ENCODE assay signal across 1 cellular context in the genomic region with DNA sequence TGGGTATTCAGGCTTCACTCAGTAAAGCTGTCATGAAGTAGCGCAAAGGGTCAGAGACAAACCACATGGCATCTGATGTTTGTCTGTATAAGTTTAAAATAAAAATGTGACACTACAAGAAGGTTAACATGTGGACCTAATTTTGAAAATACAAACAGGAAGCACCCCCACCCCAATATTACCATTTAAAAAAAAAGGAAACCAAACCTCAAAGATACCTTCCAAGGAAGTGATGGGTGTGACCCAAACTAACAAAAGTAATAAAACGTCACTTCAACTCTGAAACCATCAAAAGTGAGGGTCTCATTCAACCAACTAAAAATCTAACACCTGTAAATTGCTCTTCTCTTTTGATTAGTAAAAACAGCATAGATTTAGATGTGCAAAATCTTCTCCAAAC.
A peak's percentile ranks its signal among the peaks of the same experiment; 100 is the strongest.
TF ChIP-seq lines count a peak whose summit lies in the region.

No MANE protein-coding gene starts in this region.

TF ChIP-seq in K562, 482 proteins besides CTCF, POLR2A, EP300 and RAD21:
- TF ChIP-seq POLR2B (IDR thresholded peaks at IDR 0.05; ENCODE audit: low read depth, partially characterized antibody) (no peak), MYC (IDR thresholded peaks at IDR 0.05; ENCODE audit: low read depth, low read length) (no peak), MYC (CRISPR knock-in tag; IDR thresholded peaks at IDR 0.05; ENCODE audit: borderline replicate concordance, low read depth) (no peak), ELF4 (CRISPR knock-in tag; IDR thresholded peaks at IDR 0.05) (no peak), HDAC2 (IDR thresholded peaks at IDR 0.05) (no peak), YBX1 (IDR thresholded peaks at IDR 0.05) (no peak), ARID1B (IDR thresholded peaks at IDR 0.05) (no peak), CTBP1 (IDR thresholded peaks at IDR 0.05; ENCODE audit: borderline replicate concordance) (no peak), TAF1 (IDR thresholded peaks at IDR 0.05; ENCODE audit: control insufficient read depth, extremely low read depth, insufficient read depth, low read length, severe bottlenecking) (peak; percentile 1), FOXK2 (conservative IDR thresholded peaks at IDR 0.05 in 1 of 2, IDR thresholded peaks at IDR 0.05 in 1 of 2; ENCODE audit: low read depth in 2 of 2) (no peak), KDM5B (IDR thresholded peaks at IDR 0.05; ENCODE audit: insufficient replicate concordance, low read depth, low read length) (peak; percentile 34), MEIS2 (IDR thresholded peaks at IDR 0.05; ENCODE audit: partially characterized antibody) (no peak), LARP7 (IDR thresholded peaks at IDR 0.05) (0 out of 2 replicates have a peak, but pooled peaks have one; percentile 17), KLF1 (tag; IDR thresholded peaks at IDR 0.05) (no peak), CXXC5 (CRISPR knock-in tag; IDR thresholded peaks at IDR 0.05) (no peak), HDAC1 (IDR thresholded peaks at IDR 0.05) (0 out of 4 replicates have a peak, but pooled peaks of 1 of the 2 experiments have one; percentile 42), ZNF174 (CRISPR knock-in tag; IDR thresholded peaks at IDR 0.05) (no peak), MAFF (IDR thresholded peaks at IDR 0.05; ENCODE audit: low read length) (no peak), NCOA1 (IDR thresholded peaks at IDR 0.05; ENCODE audit: low read depth) (no peak), MIER1 (IDR thresholded peaks at IDR 0.05; ENCODE audit: low read depth) (no peak), IRF2 (CRISPR knock-in tag; IDR thresholded peaks at IDR 0.05) (no peak)
- TF ChIP-seq, protein P1, sequence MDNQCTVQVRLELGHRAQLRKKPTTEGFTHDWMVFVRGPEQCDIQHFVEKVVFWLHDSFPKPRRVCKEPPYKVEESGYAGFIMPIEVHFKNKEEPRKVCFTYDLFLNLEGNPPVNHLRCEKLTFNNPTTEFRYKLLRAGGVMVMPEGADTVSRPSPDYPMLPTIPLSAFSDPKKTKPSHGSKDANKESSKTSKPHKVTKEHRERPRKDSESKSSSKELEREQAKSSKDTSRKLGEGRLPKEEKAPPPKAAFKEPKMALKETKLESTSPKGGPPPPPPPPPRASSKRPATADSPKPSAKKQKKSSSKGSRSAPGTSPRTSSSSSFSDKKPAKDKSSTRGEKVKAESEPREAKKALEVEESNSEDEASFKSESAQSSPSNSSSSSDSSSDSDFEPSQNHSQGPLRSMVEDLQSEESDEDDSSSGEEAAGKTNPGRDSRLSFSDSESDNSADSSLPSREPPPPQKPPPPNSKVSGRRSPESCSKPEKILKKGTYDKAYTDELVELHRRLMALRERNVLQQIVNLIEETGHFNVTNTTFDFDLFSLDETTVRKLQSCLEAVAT (IDR thresholded peaks at IDR 0.05): peak; percentile 5 to 36; a peak in 2 of 4 replicates
- TF ChIP-seq, protein P2, sequence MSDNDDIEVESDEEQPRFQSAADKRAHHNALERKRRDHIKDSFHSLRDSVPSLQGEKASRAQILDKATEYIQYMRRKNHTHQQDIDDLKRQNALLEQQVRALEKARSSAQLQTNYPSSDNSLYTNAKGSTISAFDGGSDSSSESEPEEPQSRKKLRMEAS (CRISPR knock-in tag; IDR thresholded peaks at IDR 0.05): no peak
- TF ChIP-seq, protein P3, sequence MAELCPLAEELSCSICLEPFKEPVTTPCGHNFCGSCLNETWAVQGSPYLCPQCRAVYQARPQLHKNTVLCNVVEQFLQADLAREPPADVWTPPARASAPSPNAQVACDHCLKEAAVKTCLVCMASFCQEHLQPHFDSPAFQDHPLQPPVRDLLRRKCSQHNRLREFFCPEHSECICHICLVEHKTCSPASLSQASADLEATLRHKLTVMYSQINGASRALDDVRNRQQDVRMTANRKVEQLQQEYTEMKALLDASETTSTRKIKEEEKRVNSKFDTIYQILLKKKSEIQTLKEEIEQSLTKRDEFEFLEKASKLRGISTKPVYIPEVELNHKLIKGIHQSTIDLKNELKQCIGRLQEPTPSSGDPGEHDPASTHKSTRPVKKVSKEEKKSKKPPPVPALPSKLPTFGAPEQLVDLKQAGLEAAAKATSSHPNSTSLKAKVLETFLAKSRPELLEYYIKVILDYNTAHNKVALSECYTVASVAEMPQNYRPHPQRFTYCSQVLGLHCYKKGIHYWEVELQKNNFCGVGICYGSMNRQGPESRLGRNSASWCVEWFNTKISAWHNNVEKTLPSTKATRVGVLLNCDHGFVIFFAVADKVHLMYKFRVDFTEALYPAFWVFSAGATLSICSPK (IDR thresholded peaks at IDR 0.05; ENCODE audit: borderline replicate concordance): no peak
- TF ChIP-seq, protein P4, sequence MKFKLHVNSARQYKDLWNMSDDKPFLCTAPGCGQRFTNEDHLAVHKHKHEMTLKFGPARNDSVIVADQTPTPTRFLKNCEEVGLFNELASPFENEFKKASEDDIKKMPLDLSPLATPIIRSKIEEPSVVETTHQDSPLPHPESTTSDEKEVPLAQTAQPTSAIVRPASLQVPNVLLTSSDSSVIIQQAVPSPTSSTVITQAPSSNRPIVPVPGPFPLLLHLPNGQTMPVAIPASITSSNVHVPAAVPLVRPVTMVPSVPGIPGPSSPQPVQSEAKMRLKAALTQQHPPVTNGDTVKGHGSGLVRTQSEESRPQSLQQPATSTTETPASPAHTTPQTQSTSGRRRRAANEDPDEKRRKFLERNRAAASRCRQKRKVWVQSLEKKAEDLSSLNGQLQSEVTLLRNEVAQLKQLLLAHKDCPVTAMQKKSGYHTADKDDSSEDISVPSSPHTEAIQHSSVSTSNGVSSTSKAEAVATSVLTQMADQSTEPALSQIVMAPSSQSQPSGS (CRISPR knock-in tag; IDR thresholded peaks at IDR 0.05): no peak
- TF ChIP-seq, protein P5, sequence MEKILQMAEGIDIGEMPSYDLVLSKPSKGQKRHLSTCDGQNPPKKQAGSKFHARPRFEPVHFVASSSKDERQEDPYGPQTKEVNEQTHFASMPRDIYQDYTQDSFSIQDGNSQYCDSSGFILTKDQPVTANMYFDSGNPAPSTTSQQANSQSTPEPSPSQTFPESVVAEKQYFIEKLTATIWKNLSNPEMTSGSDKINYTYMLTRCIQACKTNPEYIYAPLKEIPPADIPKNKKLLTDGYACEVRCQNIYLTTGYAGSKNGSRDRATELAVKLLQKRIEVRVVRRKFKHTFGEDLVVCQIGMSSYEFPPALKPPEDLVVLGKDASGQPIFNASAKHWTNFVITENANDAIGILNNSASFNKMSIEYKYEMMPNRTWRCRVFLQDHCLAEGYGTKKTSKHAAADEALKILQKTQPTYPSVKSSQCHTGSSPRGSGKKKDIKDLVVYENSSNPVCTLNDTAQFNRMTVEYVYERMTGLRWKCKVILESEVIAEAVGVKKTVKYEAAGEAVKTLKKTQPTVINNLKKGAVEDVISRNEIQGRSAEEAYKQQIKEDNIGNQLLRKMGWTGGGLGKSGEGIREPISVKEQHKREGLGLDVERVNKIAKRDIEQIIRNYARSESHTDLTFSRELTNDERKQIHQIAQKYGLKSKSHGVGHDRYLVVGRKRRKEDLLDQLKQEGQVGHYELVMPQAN (IDR thresholded peaks at IDR 0.05; ENCODE audit: borderline replicate concordance): peak; percentile 46; the same call in 1 of the 2 replicates
